1 cellular context compared by ENCODE assay signal in the genomic region with DNA sequence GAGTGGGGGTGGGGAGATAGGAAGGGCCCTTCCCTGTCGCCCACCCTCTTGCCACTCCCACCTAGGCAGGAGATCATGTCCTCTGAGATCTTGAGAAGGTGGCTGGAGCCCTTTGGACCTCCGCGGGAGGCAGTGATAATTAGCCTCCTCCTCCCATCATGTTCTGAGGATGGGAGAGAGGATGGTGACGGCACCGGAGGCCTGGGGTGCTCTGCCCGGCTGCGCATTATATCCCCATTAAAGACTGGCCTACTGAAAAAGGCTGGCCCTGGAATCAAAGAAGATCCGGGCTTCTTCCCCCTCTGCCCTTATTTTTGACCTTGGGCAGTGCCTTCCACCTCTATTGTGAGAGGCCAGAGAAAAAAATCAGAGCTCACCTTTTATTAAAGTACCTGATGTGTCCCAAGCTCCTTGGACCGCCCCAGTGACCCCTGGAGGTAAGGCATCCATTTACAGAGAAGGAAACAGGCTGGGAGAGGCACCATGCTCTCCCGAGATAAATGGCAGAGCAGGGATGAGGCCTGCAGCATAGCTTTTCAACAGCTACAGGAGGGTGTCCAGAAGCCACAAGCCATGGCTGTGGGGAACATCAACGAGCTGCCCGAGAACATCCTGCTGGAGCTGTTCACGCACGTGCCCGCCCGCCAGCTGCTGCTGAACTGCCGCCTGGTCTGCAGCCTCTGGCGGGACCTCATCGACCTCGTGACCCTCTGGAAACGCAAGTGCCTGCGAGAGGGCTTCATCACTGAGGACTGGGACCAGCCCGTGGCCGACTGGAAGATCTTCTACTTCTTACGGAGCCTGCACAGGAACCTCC.
TF ChIP-seq lines count a peak whose summit lies in the region.

No MANE protein-coding gene starts in this region.

TF ChIP-seq in endothelial cell of umbilical vein, 7 proteins besides CTCF, POLR2A, EP300 and RAD21:
- TF ChIP-seq JUN (IDR thresholded peaks at IDR 0.05; ENCODE audit: borderline replicate concordance, insufficient read depth, insufficient read length, low read depth) (no peak), POLR2AphosphoS5 (IDR thresholded peaks at IDR 0.05; ENCODE audit: insufficient read depth, low read depth, low read length) (no peak), MYC (IDR thresholded peaks at IDR 0.05; ENCODE audit: low read depth, low read length) (no peak), FOS (IDR thresholded peaks at IDR 0.05; ENCODE audit: borderline replicate concordance, insufficient read depth, low read length) (no peak), EZH2 (IDR thresholded peaks at IDR 0.05; ENCODE audit: borderline replicate concordance, low read depth, low read length, severe bottlenecking) (no peak), GATA2 (IDR thresholded peaks at IDR 0.05; ENCODE audit: insufficient read depth, insufficient read length, low read depth, low read length) (no peak)
- TF ChIP-seq, protein P1, sequence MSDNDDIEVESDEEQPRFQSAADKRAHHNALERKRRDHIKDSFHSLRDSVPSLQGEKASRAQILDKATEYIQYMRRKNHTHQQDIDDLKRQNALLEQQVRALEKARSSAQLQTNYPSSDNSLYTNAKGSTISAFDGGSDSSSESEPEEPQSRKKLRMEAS (IDR thresholded peaks at IDR 0.05; ENCODE audit: insufficient read depth, insufficient read length) = no peak
